In genomic region chr16:57231821-57232350, GRCh38 we compare ENCODE assay signal across 22 cellular contexts. TPM values are rescaled to one million over a fixed set of nuclear protein-coding genes. Genes with fewer than 3 reads are reported as not detected.
DNase-seq lines count a peak whose midpoint lies in the region; ATAC-seq and TF ChIP-seq lines count a peak whose summit lies in the region.
"Had no signal": no experiment of that assay in that cellular context is flagged by ENCODE, and none has a peak within 500 bp of the region (broad histone marks: within the 10 kb centered on the region; RNA-seq: fewer than 3 reads in every experiment).

No MANE protein-coding gene starts in this region.

- H3K27me3 ChIP-seq in IMR-90 (ENCODE audit: control insufficient read depth, insufficient read depth, low read length) (no peaks in the 10 kb centered on the region), body of pancreas (no peaks in the 10 kb centered on the region), prostate gland (replicated peaks; ENCODE audit: insufficient read depth) (no peaks in the 10 kb centered on the region), ovary (no peaks in the 10 kb centered on the region), Peyer's patch (no peaks in the 10 kb centered on the region)
- H3K27me3 ChIP-seq: BLaER1, SJSA1 had no signal

- TF ChIP-seq RAD21 in IMR-90 (IDR thresholded peaks at IDR 0.05; ENCODE audit: low read length), result no peak

- no peak overlapping the region for H2AFZ ChIP-seq in IMR-90 (replicated peaks; ENCODE audit: low read length, poor library complexity)
- H2AFZ ChIP-seq: GM23338 had no signal

- H3K9ac ChIP-seq in IMR-90 (ENCODE audit: low read depth, low read length), result no peak overlapping the region
- H3K9ac ChIP-seq: BLaER1 had no signal

- no peak overlapping the region for H3K14ac ChIP-seq in IMR-90 (replicated peaks; ENCODE audit: low read depth, low read length)

- H3K36me3 ChIP-seq in IMR-90 (ENCODE audit: control insufficient read depth, insufficient read depth, low read length), result peaks cover 27% of the 10 kb centered on the region
- peaks cover 7 to 29% of the 10 kb centered on the region in 2 donors for H3K36me3 ChIP-seq in body of pancreas (replicated peaks in 1 of 2; ENCODE audit: insufficient read depth in 1 of 2, low read depth in 2 of 2)
- peaks cover 0 to 6% of the 10 kb centered on the region in 2 donors for H3K36me3 ChIP-seq in prostate gland
- no peaks in the 10 kb centered on the region for H3K36me3 ChIP-seq in ovary
- peaks cover 0 to 95% (median 0%) of the 10 kb centered on the region in 3 donors for H3K36me3 ChIP-seq in Peyer's patch

- H3K4me1 ChIP-seq in IMR-90 (ENCODE audit: control insufficient read depth, insufficient read depth, low read length), result peaks cover 8% of the 10 kb centered on the region
- peaks cover 12% of the 10 kb centered on the region for H3K4me1 ChIP-seq in body of pancreas
- H3K4me1 ChIP-seq in prostate gland (replicated peaks), result peaks cover 4% of the 10 kb centered on the region
- no peaks in the 10 kb centered on the region for H3K4me1 ChIP-seq in ovary (ENCODE audit: insufficient read depth)
- no peaks in the 10 kb centered on the region for H3K4me1 ChIP-seq in Peyer's patch
- H3K4me1 ChIP-seq: Caco-2, SJSA1 had no signal

- no peak overlapping the region for H2BK15ac ChIP-seq in IMR-90 (ENCODE audit: low read depth, low read length)

- H3K9me3 ChIP-seq in IMR-90 (ENCODE audit: control insufficient read depth, insufficient read depth, low read length) (no peaks in the 10 kb centered on the region), body of pancreas (no peaks in the 10 kb centered on the region), prostate gland (no peaks in the 10 kb centered on the region), ovary (no peaks in the 10 kb centered on the region), Peyer's patch (no peaks in the 10 kb centered on the region)
- H3K9me3 ChIP-seq: BLaER1, Caco-2, SJSA1 had no signal

- no peak overlapping the region for H3K56ac ChIP-seq in IMR-90 (ENCODE audit: extremely low read depth, insufficient read depth, low read length)

- H2AK5ac ChIP-seq in IMR-90 (ENCODE audit: low read depth, low read length), result no peak overlapping the region

- dilution Hi-C loops in IMR-90 (cut with HindIII; ENCODE audit: low sequenced_read_pairs, unreplicated experiment), result no loop called here

- no peak for TF ChIP-seq EP300 in ovary (IDR thresholded peaks at IDR 0.05)

- H2BK120ac ChIP-seq in IMR-90 (ENCODE audit: low read depth, low read length), result no peak overlapping the region

- no peak overlapping the region for H2AK9ac ChIP-seq in IMR-90 (replicated peaks; ENCODE audit: low read depth, low read length, poor library complexity)

- TF ChIP-seq POLR2A in IMR-90 (IDR thresholded peaks at IDR 0.05; ENCODE audit: low read depth, low read length) (no peak), body of pancreas (IDR thresholded peaks at IDR 0.05) (no peak), prostate gland (IDR thresholded peaks at IDR 0.05) (no peak), ovary (IDR thresholded peaks at IDR 0.05) (no peak), Peyer's patch (IDR thresholded peaks at IDR 0.05) (no peak)

- CTCF ChIA-PET in IMR-90 (lab: Yijun Ruan, JAX), result no interaction called here

- ATAC-seq in IMR-90 (ENCODE audit: low read depth), result peak; percentile 39
- ATAC-seq in body of pancreas, result peak; percentile 18
- ATAC-seq: GM23338 had no signal

- no peak overlapping the region for H3K23ac ChIP-seq in IMR-90 (ENCODE audit: low read depth, low read length)

- in situ Hi-C loops in IMR-90 (cut with MboI; ENCODE audit: low sequenced_read_pairs), result no loop called here

- DNase-seq in IMR-90 (peak; percentile 1), body of pancreas (peak in 1 of 4 donors; percentile 14), fibroblast of villous mesenchyme (ENCODE audit: low read depth) (peak; percentile 51), prostate gland (ENCODE audit: low spot score) (peak; percentile 37), ovary (no peak), Peyer's patch (no peak), NK-92 (lab: John Stamatoyannopoulos, UW; ENCODE audit: unreplicated experiment) (no peak), NCI-H69 (lab: John Stamatoyannopoulos, UW) (no peak)
- DNase-seq: Caco-2; CD4-positive, alpha-beta memory T cell; DMS153; HCEC 1CT; Karpas-422; MV-4-11; NCI-H1694; NCI-H2081; NCI-H226; NCI-H510A treated with DMSO at 0.1 percent for 48 hours; NCI-H774 had no signal

- POLR2A ChIA-PET in IMR-90 (lab: Charles Lee; ENCODE audit: unreplicated experiment), result interaction anchor here (0.5 to 0.7 kb wide), 2 partner anchors 10 to 13 kb away, joined by 3 to 4 read pairs; no protein-coding TSS in a partner anchor

- TF ChIP-seq CTCF in IMR-90 (conservative IDR thresholded peaks at IDR 0.05; ENCODE audit: low read depth, low read length) (no peak), body of pancreas (IDR thresholded peaks at IDR 0.05) (no peak), fibroblast of villous mesenchyme (IDR thresholded peaks at IDR 0.05; ENCODE audit: insufficient read depth, low read depth, low read length) (no peak), prostate gland (IDR thresholded peaks at IDR 0.05) (no peak), ovary (IDR thresholded peaks at IDR 0.05) (no peak), Peyer's patch (IDR thresholded peaks at IDR 0.05) (no peak)

- peak overlapping the region; percentile 11; the same call in 1 of the 2 replicates for H3K27ac ChIP-seq in IMR-90 (ENCODE audit: insufficient read depth, low read length)
- H3K27ac ChIP-seq in body of pancreas, result peak overlapping the region in 1 of 4 donors; percentile 38
- H3K27ac ChIP-seq in prostate gland, result no peak overlapping the region
- H3K27ac ChIP-seq in ovary, result no peak overlapping the region
- no peak overlapping the region for H3K27ac ChIP-seq in Peyer's patch
- H3K27ac ChIP-seq: BLaER1, SJSA1 had no signal

- no TSS peak for BruUV-seq in IMR-90 (replicated peaks; lab: Mats Ljungman, UMichigan)

- H3K4ac ChIP-seq in IMR-90 (ENCODE audit: low read depth, low read length), result no peak overlapping the region

- no peak overlapping the region for H2BK5ac ChIP-seq in IMR-90 (ENCODE audit: low read depth, low read length, poor library complexity, severe bottlenecking)

- H4K5ac ChIP-seq in IMR-90 (ENCODE audit: low read depth, low read length), result no peak overlapping the region

- 100% methylated on average over 3 of the region's 3 CpGs; no CpG with 5 or more reads in 1 of the 2 experiments for WGBS in IMR-90 (ENCODE audit: extremely low coverage in 2 of 2, insufficient read length in 1 of 2), 2 experiments
- WGBS in body of pancreas, 2 donors, result 59 to 60% methylated on average over 3 of the region's 3 CpGs
- 47% methylated on average over 3 of the region's 3 CpGs for WGBS in prostate gland
- WGBS in ovary, 3 donors, result 60 to 78% (median 67%) methylated on average over 3 of the region's 3 CpGs

- H3K18ac ChIP-seq in IMR-90 (ENCODE audit: low read depth, low read length), result no peak overlapping the region

- no peak overlapping the region for H4K91ac ChIP-seq in IMR-90 (ENCODE audit: insufficient read depth, low read depth, low read length)

- intact Hi-C loops in IMR-90 (cut with micrococcal nuclease) (no loop called here), body of pancreas (cut with DNase I) (no loop called here), prostate gland (cut with DNase I) (no loop called here), ovary (cut with DNase I) (no loop called here)

- H3K4me3 ChIP-seq in IMR-90 (ENCODE audit: insufficient read depth, low read depth, low read length) (no peak overlapping the region), body of pancreas (no peak overlapping the region), fibroblast of villous mesenchyme (ENCODE audit: low read depth, low read length) (no peak overlapping the region), prostate gland (no peak overlapping the region), ovary (no peak overlapping the region), Peyer's patch (no peak overlapping the region)
- H3K4me3 ChIP-seq: BLaER1, GM23338, SJSA1 had no signal

- H2BK20ac ChIP-seq in IMR-90 (ENCODE audit: low read depth, low read length), result no peak overlapping the region

- H3K79me1 ChIP-seq in IMR-90 (ENCODE audit: low read depth in 1 of 2, low read length in 2 of 2), result peaks cover 0 to 7% of the 10 kb centered on the region in 2 experiments; a peak in 2 of 4 replicates

- no peak overlapping the region for H3K4me2 ChIP-seq in IMR-90 (ENCODE audit: low read depth, low read length)
- H3K4me2 ChIP-seq: BLaER1, GM23338 had no signal

- no peak overlapping the region for H4K8ac ChIP-seq in IMR-90 (ENCODE audit: low read depth in 2 of 2, low read length in 2 of 2)

- H4K20me1 ChIP-seq in IMR-90 (ENCODE audit: insufficient read depth, low read length), result no peaks in the 10 kb centered on the region
- H4K20me1 ChIP-seq: BLaER1 had no signal

- peaks cover 10% of the 10 kb centered on the region for H3K9me1 ChIP-seq in IMR-90 (ENCODE audit: insufficient read depth, low read length)

RNA-seq across cellular contexts. Expression of gene ARL2BP, which starts 13.2 kb away (rescaled TPM):
- 73.7 and 77.8 TPM in 2 replicates for total RNA-seq in IMR-90 (2012; rRNA removed)
- 46.8 and 46.9 TPM in 2 replicates for polyA plus RNA-seq in IMR-90 (2012; rRNA removed)
- polyA plus RNA-seq in IMR-90 (2012; cell fraction: cytosol; rRNA removed), result 25.7 and 37.1 TPM in 2 replicates
- 8.1 and 26.0 TPM in 2 replicates for polyA plus RNA-seq in IMR-90 (2012; cell fraction: nucleus; rRNA removed; ENCODE audit: low replicate concordance)
- total RNA-seq in body of pancreas, result 10 to 100 TPM; 15.8 to 21.5 TPM
- total RNA-seq in fibroblast of villous mesenchyme, result 91.2 and 134 TPM in 2 replicates
- total RNA-seq in prostate gland, result 10 to 100 TPM; 62.3 to 81.4 TPM
- total RNA-seq in ovary, result 10 to 100 TPM; 50.0 to 74.3 (median 57.7) TPM
- polyA plus RNA-seq in ovary, result 10 to 100 TPM; 45.3 to 88.0 TPM
- total RNA-seq in Peyer's patch, result 10 to 100 TPM; 25.2 to 55.3 (median 31.5) TPM

RNA-seq across cellular contexts. Expression of gene RSPRY1, which starts 45.8 kb away (rescaled TPM):
- 59.2 and 62.2 TPM in 2 replicates for total RNA-seq in IMR-90 (2012; rRNA removed)
- 23.7 and 25.2 TPM in 2 replicates for polyA plus RNA-seq in IMR-90 (2012; rRNA removed)
- polyA plus RNA-seq in IMR-90 (2012; cell fraction: cytosol; rRNA removed), result 9.2 and 10.2 TPM in 2 replicates
- 10.3 and 29.1 TPM in 2 replicates for polyA plus RNA-seq in IMR-90 (2012; cell fraction: nucleus; rRNA removed; ENCODE audit: low replicate concordance)
- total RNA-seq in body of pancreas, result 10 to 100 TPM; 13.8 to 31.4 TPM
- 51.2 and 64.8 TPM in 2 replicates for total RNA-seq in fibroblast of villous mesenchyme
- 10 to 100 TPM; 35.8 to 45.3 TPM for total RNA-seq in prostate gland
- total RNA-seq in ovary, result 10 to 100 TPM; 26.8 to 42.1 (median 29.0) TPM
- 10 to 100 TPM; 15.9 to 22.8 TPM for polyA plus RNA-seq in ovary
- total RNA-seq in Peyer's patch, result 10 to 100 TPM; 49.0 to 84.7 (median 65.1) TPM

RNA-seq across cellular contexts. Expression of gene PSME3IP1, which starts 46.0 kb away (rescaled TPM):
- total RNA-seq in IMR-90 (2012; rRNA removed) (50.2 and 52.2 TPM in 2 replicates), body of pancreas (10 to 100 TPM; 26.7 to 32.9 TPM), fibroblast of villous mesenchyme (59.3 and 71.2 TPM in 2 replicates), prostate gland (10 to 100 TPM; 64.1 to 95.8 TPM), ovary (10 to 100 TPM; 38.0 to 79.1 (median 59.3) TPM), Peyer's patch (100 to 1,000 TPM in 2 of 4 donors, 10 to 100 TPM in 2; 55.7 to 308 (median 109) TPM)
- polyA plus RNA-seq in IMR-90 (2012; rRNA removed) (71.2 and 75.2 TPM in 2 replicates), ovary (100 to 1,000 TPM in 1 of 2 donors, 10 to 100 TPM in 1; 46.8 to 147 TPM)
- 53.6 and 57.9 TPM in 2 replicates for polyA plus RNA-seq in IMR-90 (2012; cell fraction: cytosol; rRNA removed)
- 78.1 and 104 TPM in 2 replicates for polyA plus RNA-seq in IMR-90 (2012; cell fraction: nucleus; rRNA removed; ENCODE audit: low replicate concordance)

RNA-seq across cellular contexts. Expression of gene PLLP, which starts 52.6 kb away (rescaled TPM):
- total RNA-seq in IMR-90 (2012; rRNA removed), result not detected in 2 replicates
- 0.05 TPM in 1 of 2 replicates, not detected in the other for polyA plus RNA-seq in IMR-90 (2012; rRNA removed)
- 0.04 TPM in 1 of 2 replicates, not detected in the other for polyA plus RNA-seq in IMR-90 (2012; cell fraction: cytosol; rRNA removed)
- not detected in 2 replicates for polyA plus RNA-seq in IMR-90 (2012; cell fraction: nucleus; rRNA removed; ENCODE audit: low replicate concordance)
- 10 to 100 TPM; 32.9 to 43.2 TPM for total RNA-seq in body of pancreas
- under 0.01 TPM in 1 of 2 replicates, not detected in the other for total RNA-seq in fibroblast of villous mesenchyme
- total RNA-seq in prostate gland, result 10 to 100 TPM; 28.6 to 52.5 TPM
- 10 to 100 TPM in 1 of 7 donors, 1 to 10 TPM in 5, under 1 TPM in 1; 0.94 to 54.2 (median 4.0) TPM for total RNA-seq in ovary
- polyA plus RNA-seq in ovary, result 1 to 10 TPM; 3.4 to 5.9 TPM
- total RNA-seq in Peyer's patch, result 100 to 1,000 TPM in 3 of 4 donors, 1 to 10 TPM in 1; 1.7 to 152 (median 126) TPM
- total RNA-seq: SJSA1 had no signal

Comparison
In these comparisons a context has a peak if more than half of its experiments do, and no peak if none do; other contexts are left out.
1. DNase-seq: peak in IMR-90 (single experiment), fibroblast of villous mesenchyme (single experiment) and prostate gland (single experiment); none in ovary (0 of 5), Peyer's patch (0 of 3), NK-92 (single experiment) and NCI-H69 (single experiment).